In genomic region chr4:89119836-89120235, GRCh38 we compare ENCODE assay signal across 14 cellular contexts.
"Had no signal": no experiment of that assay in that cellular context is flagged by ENCODE, and none has a peak within 500 bp of the region (broad histone marks: within the 10 kb centered on the region; RNA-seq: fewer than 3 reads in every experiment).

No MANE protein-coding gene starts in this region.

- DNase-seq: activated CD4-positive, CD25-positive, alpha-beta regulatory T cell treated with anti-CD3 and anti-CD28 coated beads, Interleukin-2, amount 50 U/mL, for 72 hours; activated naive CD4-positive, alpha-beta T cell; aorta; esophagus squamous epithelium; midbrain; psoas muscle; sigmoid colon; stimulated activated CD4-positive, alpha-beta T cell treated with anti-CD3 and anti-CD28 coated beads, Interleukin-2, amount 100 ng/mL, for 24 hours; stomach; T-helper 1 cell; T1000 had no signal

- H3K4me1 ChIP-seq: psoas muscle, sigmoid colon had no signal

- H3K27ac Mint-ChIP-seq: activated T-helper 1 cell treated with anti-CD3 and anti-CD28 coated beads, Interleukin-12 subunit alpha, Interleukin-12 subunit beta, Interleukin-2, Interleukin-4 antibody, amounts not matched to agents 30 ng/mL and 10 ng/mL and 1 ng/mL, durations not matched to agents 14 hours and 24 hours and 36 hours had no signal

- H3K9me3 ChIP-seq: esophagus squamous epithelium, psoas muscle, sigmoid colon, stomach, thoracic aorta had no signal

- H3K27me3 ChIP-seq: esophagus squamous epithelium, sigmoid colon, stomach had no signal

- H3K9me3 Mint-ChIP-seq: activated T-helper 1 cell treated with anti-CD3 and anti-CD28 coated beads, Interleukin-12 subunit alpha, Interleukin-12 subunit beta, Interleukin-2, Interleukin-4 antibody, amounts not matched to agents 30 ng/mL and 10 ng/mL and 1 ng/mL, durations not matched to agents 14 hours and 24 hours and 36 hours had no signal

- H3K4me3 ChIP-seq: esophagus squamous epithelium, lung, psoas muscle, sigmoid colon, stomach, thoracic aorta had no signal

- H3K4me3 Mint-ChIP-seq: activated T-helper 1 cell treated with anti-CD3 and anti-CD28 coated beads, Interleukin-12 subunit alpha, Interleukin-12 subunit beta, Interleukin-2, Interleukin-4 antibody, amounts not matched to agents 30 ng/mL and 10 ng/mL and 1 ng/mL, durations not matched to agents 14 hours and 24 hours and 36 hours had no signal

- H3K27ac ChIP-seq: esophagus squamous epithelium, psoas muscle, sigmoid colon, stomach, thoracic aorta had no signal

- H3K36me3 ChIP-seq: esophagus squamous epithelium, sigmoid colon, stomach, thoracic aorta had no signal
